ENCODE assay signal across 13 cellular contexts in the genomic region with DNA sequence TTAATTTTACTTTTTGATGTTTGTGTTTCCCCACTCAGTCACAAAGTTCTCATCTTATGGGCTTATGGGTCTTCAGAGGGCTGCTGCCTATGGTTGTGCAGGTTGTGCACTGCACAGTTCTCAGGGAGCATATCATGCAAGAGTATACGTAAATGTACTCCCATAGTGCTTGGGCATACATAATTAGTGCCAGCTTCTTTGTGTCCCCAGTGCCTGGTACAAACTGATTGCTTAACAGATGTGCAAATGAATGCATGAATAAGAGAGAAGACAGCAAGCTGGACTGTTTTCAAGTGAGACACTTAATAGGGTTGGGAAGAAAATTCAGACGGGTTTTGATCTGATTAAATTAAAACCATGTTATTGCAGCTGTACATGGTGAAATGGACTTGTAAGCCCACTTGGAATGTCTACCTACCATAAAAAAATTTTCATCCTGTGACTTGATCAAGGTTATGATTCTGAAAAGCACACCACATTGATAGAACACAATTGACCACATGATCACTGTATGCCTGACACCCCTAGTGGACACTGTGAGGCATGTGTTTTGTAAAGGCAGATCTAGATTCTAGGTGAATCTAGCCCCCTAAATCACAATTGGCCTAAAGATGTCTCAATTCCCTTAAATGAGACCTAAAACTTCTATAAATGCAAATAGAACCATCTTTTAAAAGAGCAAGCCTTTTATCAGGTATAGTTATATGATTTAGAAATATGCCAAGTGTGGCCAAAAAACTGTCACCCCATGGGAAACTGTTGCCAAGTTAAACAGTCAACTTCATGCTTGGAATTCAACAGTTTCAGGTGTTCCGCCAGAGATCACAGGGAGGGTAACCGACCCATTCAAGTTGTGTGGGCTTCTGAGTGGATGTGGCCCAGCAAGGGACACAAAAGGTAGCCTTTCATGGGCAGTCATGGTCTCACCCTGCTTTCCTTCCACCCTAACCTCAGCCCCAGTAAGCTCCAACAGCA. TPM values are rescaled to one million over a fixed set of nuclear protein-coding genes. Genes with fewer than 3 reads are reported as not detected.
A peak's percentile ranks its signal among the peaks of the same experiment; 100 is the strongest.
DNase-seq lines count a peak whose midpoint lies in the region; ATAC-seq and TF ChIP-seq lines count a peak whose summit lies in the region.
"Had no signal": no experiment of that assay in that cellular context is flagged by ENCODE, and none has a peak within 500 bp of the region (broad histone marks: within the 10 kb centered on the region; RNA-seq: fewer than 3 reads in every experiment).

No MANE protein-coding gene starts in this region.

- H3F3A ChIP-seq in PC-9 (ENCODE audit: insufficient read depth, low read depth), result no peaks in the 10 kb centered on the region

- POLR2A ChIA-PET in PC-9 (lab: Charles Lee; ENCODE audit: unreplicated experiment), result no interaction called here

- no peak for TF ChIP-seq POLR2A in thyroid gland (IDR thresholded peaks at IDR 0.05)

- TF ChIP-seq CTCF in cardiac muscle cell (IDR thresholded peaks at IDR 0.05; ENCODE audit: low read depth, low read length) (peak; percentile 46), PC-9 (conservative IDR thresholded peaks at IDR 0.05) (peak; percentile 40), foreskin keratinocyte (conservative IDR thresholded peaks at IDR 0.05) (peak; percentile 52), thyroid gland (IDR thresholded peaks at IDR 0.05) (peak in 4 of 6 experiments; percentile 29 to 54 (median 46))

- H3K27me3 ChIP-seq in cardiac muscle cell (no peaks in the 10 kb centered on the region), right cardiac atrium (ENCODE audit: control insufficient read depth, insufficient read depth) (no peaks in the 10 kb centered on the region), PC-9 (ENCODE audit: insufficient read depth, low read depth) (peaks cover 52% of the 10 kb centered on the region), foreskin keratinocyte (peaks cover 48% of the 10 kb centered on the region), thyroid gland (no peaks in the 10 kb centered on the region)

- H3K4me1 ChIP-seq in cardiac muscle cell (ENCODE audit: low read depth), result peaks cover 24% of the 10 kb centered on the region
- peaks cover 4% of the 10 kb centered on the region for H3K4me1 ChIP-seq in right cardiac atrium (ENCODE audit: control insufficient read depth, insufficient read depth, low read length)
- no peaks in the 10 kb centered on the region for H3K4me1 ChIP-seq in PC-9 (replicated peaks; ENCODE audit: insufficient read depth)
- H3K4me1 ChIP-seq in foreskin keratinocyte, result no peaks in the 10 kb centered on the region
- peaks cover 31 to 40% of the 10 kb centered on the region in 2 donors for H3K4me1 ChIP-seq in thyroid gland

- H3K79me2 ChIP-seq in PC-9 (ENCODE audit: low read depth), result no peaks in the 10 kb centered on the region

- no peaks in the 10 kb centered on the region for H3K9me2 ChIP-seq in PC-9 (ENCODE audit: insufficient read depth)

- intact Hi-C loops in right cardiac atrium (cut with DNase I) (no loop called here), PC-9 (cut with micrococcal nuclease; ENCODE audit: unreplicated experiment) (no loop called here), thyroid gland (cut with DNase I) (no loop called here)

- H2AFZ ChIP-seq in PC-9, result no peak overlapping the region

- no peak overlapping the region for H3K27ac ChIP-seq in cardiac muscle cell
- no peak overlapping the region for H3K27ac ChIP-seq in right cardiac atrium (ENCODE audit: low read length)
- no peak overlapping the region for H3K27ac ChIP-seq in PC-9
- H3K27ac ChIP-seq in foreskin keratinocyte, result no peak overlapping the region
- peak overlapping the region; percentile 7 to 32 (median 29) for H3K27ac ChIP-seq in thyroid gland

- H3K4me3 ChIP-seq in cardiac muscle cell, result no peak overlapping the region
- no peak overlapping the region for H3K4me3 ChIP-seq in right cardiac atrium (ENCODE audit: low read length)
- H3K4me3 ChIP-seq in PC-9, result no peak overlapping the region
- H3K4me3 ChIP-seq in thyroid gland (replicated peaks in 1 of 3), result no peak overlapping the region

- H4K20me1 ChIP-seq in PC-9 (ENCODE audit: insufficient read depth), result no peaks in the 10 kb centered on the region

- H3K9me3 ChIP-seq in cardiac muscle cell (ENCODE audit: low read depth), result no peaks in the 10 kb centered on the region
- no peaks in the 10 kb centered on the region for H3K9me3 ChIP-seq in right cardiac atrium (ENCODE audit: control insufficient read depth, low read length)
- no peaks in the 10 kb centered on the region for H3K9me3 ChIP-seq in PC-9 (ENCODE audit: insufficient read depth, low read depth)
- no peaks in the 10 kb centered on the region for H3K9me3 ChIP-seq in thyroid gland

- no peak for DNase-seq in cardiac muscle cell (ENCODE audit: low read depth in 1 of 2, low spot score in 1 of 2)
- DNase-seq in right cardiac atrium, result no peak
- DNase-seq in PC-9, result no peak
- no peak for DNase-seq in foreskin keratinocyte
- DNase-seq in thyroid gland, result no peak
- DNase-seq in inferior parietal cortex (ENCODE audit: extremely low spot score), result no peak
- DNase-seq: activated CD4-positive, alpha-beta T cell treated with anti-CD3 and anti-CD28 coated beads, Interleukin-2, amount 50 U/mL, for 1 hour; COR-L47; effector memory CD4-positive, alpha-beta T cell; NCI-H1436 had no signal

- H3K36me3 ChIP-seq in cardiac muscle cell, result no peaks in the 10 kb centered on the region
- H3K36me3 ChIP-seq in PC-9 (ENCODE audit: low read depth), result no peaks in the 10 kb centered on the region
- H3K36me3 ChIP-seq in thyroid gland, result peaks cover 0 to 2% of the 10 kb centered on the region in 2 donors

- WGBS in right cardiac atrium, result 69% methylated on average over 4 of the region's 4 CpGs
- 57 to 76% methylated on average over 4 of the region's 4 CpGs for WGBS in thyroid gland, 2 donors

- ATAC-seq in right cardiac atrium (no peak), foreskin keratinocyte (no peak), HG03159 (IDR thresholded peaks at IDR 0.05; ENCODE audit: unreplicated experiment) (no peak), GM21367 (IDR thresholded peaks at IDR 0.05; ENCODE audit: unreplicated experiment) (no peak)
- ATAC-seq: stimulated activated effector memory CD8-positive, alpha-beta T cell treated with anti-CD3 and anti-CD28 coated beads, Interleukin-12 subunit alpha, Interleukin-12 subunit beta, amount 100 ng/mL, for 72 hours had no signal

- no peak overlapping the region for H3K4me2 ChIP-seq in PC-9

- CTCF ChIA-PET in PC-9 (lab: Charles Lee), result interaction anchor here (0.5 kb wide), 1 partner anchor 1175 kb away, joined by 6 read pairs; no protein-coding TSS in a partner anchor

- BruUV-seq in PC-9 (replicated peaks; lab: Mats Ljungman, UMichigan), result no TSS peak

RNA-seq across cellular contexts. Expression of gene FAM124A, which starts 27.9 kb away (rescaled TPM):
- total RNA-seq in cardiac muscle cell, result 0.18 and 0.25 TPM in 2 replicates
- 0.16 TPM in 1 of 2 replicates, not detected in the other for polyA plus RNA-seq in cardiac muscle cell
- total RNA-seq in right cardiac atrium, result 10 to 100 TPM in 1 of 4 donors, 1 to 10 TPM in 3; 5.5 to 10.7 (median 8.6) TPM
- 4.2 TPM for polyA plus RNA-seq in right cardiac atrium
- total RNA-seq in PC-9 (2021), result not detected in 2 replicates
- total RNA-seq in foreskin keratinocyte, result 0.04 TPM in 1 of 2 replicates, not detected in the other
- 0.01 and 0.03 TPM in 2 replicates for polyA plus RNA-seq in foreskin keratinocyte
- 10 to 100 TPM in 1 of 4 donors, 1 to 10 TPM in 3; 9.1 to 11.4 (median 9.4) TPM for total RNA-seq in thyroid gland

Comparison
In these comparisons a context has a peak if more than half of its experiments do, and no peak if none do; other contexts are left out.
1. H3K27ac ChIP-seq: peak in thyroid gland (3 of 3); none in cardiac muscle cell (single experiment), right cardiac atrium (single experiment), PC-9 (single experiment) and foreskin keratinocyte (single experiment).
2. Peak in every context shown above with its lines, with median percentiles within 50 percentile points of each other: CTCF ChIP-seq.